Comparison of ENCODE assay signal across 8 cellular contexts in genomic region chr15:99059010-99059981, GRCh38. TPM values are rescaled to one million over a fixed set of nuclear protein-coding genes. Genes with fewer than 3 reads are reported as not detected.
DNase-seq lines count a peak whose midpoint lies in the region; ATAC-seq, FAIRE-seq and TF ChIP-seq lines count a peak whose summit lies in the region.

No MANE protein-coding gene starts in this region.

- peak; percentile 74 for ATAC-seq in HG02884 (IDR thresholded peaks at IDR 0.05; ENCODE audit: unreplicated experiment)

- no peak for TF ChIP-seq POLR2A in endothelial cell of umbilical vein (IDR thresholded peaks at IDR 0.05; ENCODE audit: low read depth, low read length)

- peak overlapping the region; percentile 12 for H3K27ac ChIP-seq in endothelial cell of umbilical vein (ENCODE audit: insufficient read depth, low read depth, low read length)

- DNase-seq in NCI-H748 (lab: John Stamatoyannopoulos, UW; ENCODE audit: unreplicated experiment) (peak; percentile 53), NCI-H748 treated with DMSO at 0.1 percent for 48 hours (lab: John Stamatoyannopoulos, UW) (no peak), NCI-H2227 treated with DMSO at 0.1 percent for 48 hours (lab: John Stamatoyannopoulos, UW) (peak; percentile 34), endothelial cell of umbilical vein (ENCODE audit: low read depth, low spot score) (peak; percentile 61), mesenteric fat pad (ENCODE audit: low spot score) (peak; percentile 93)
- peak; percentile 86 for DNase-seq in activated CD8-positive, alpha-beta memory T cell treated with anti-CD3 and anti-CD28 coated beads, Interleukin-2, amount 50 U/mL, for 48 hours
- peak; percentile 35 for DNase-seq in stimulated activated CD8-positive, alpha-beta memory T cell treated with anti-CD3 and anti-CD28 coated beads, Interleukin-15, amount 100 ng/mL, for 24 hours (ENCODE audit: low read depth)

- H2AFZ ChIP-seq in endothelial cell of umbilical vein (ENCODE audit: low read depth, low read length), result peak overlapping the region; percentile 91

- peaks cover 0 to 5% of the 10 kb centered on the region in 2 experiments for H3K27me3 ChIP-seq in endothelial cell of umbilical vein (ENCODE audit: control insufficient read depth in 2 of 2, insufficient read depth in 2 of 2, low read length in 2 of 2)

- intact Hi-C loops in endothelial cell of umbilical vein (cut with micrococcal nuclease), result loop anchor here (1.0 to 5.0 kb wide), 7 partner anchors 17 to 617 kb away; partner anchors contain the start of gene IGF1R

- TF ChIP-seq CTCF in endothelial cell of umbilical vein (IDR thresholded peaks at IDR 0.05; ENCODE audit: extremely low read depth in 1 of 2, insufficient read depth in 1 of 2, low read depth in 1 of 2, low read length in 2 of 2), result peak; percentile 56 to 85

- H3K79me2 ChIP-seq in endothelial cell of umbilical vein (ENCODE audit: control insufficient read depth, insufficient read depth, low read length), result no peaks in the 10 kb centered on the region

- CTCF ChIA-PET in endothelial cell of umbilical vein (lab: Charles Lee), result interaction anchor here (0.6 to 5.2 kb wide), 32 partner anchors 9 to 763 kb away, joined by 3 to 79 read pairs (median 3); no protein-coding TSS in a partner anchor

- H3K4me3 ChIP-seq in endothelial cell of umbilical vein (replicated peaks in 1 of 3; ENCODE audit: insufficient read depth in 1 of 3, low read depth in 1 of 3, low read length in 3 of 3), result peak overlapping the region; percentile 34 to 60 (median 40)

- peak overlapping the region; percentile 56 for H3K9ac ChIP-seq in endothelial cell of umbilical vein (replicated peaks; ENCODE audit: extremely low read depth, insufficient read depth, low read length)

- peak overlapping the region; percentile 71 for H3K4me2 ChIP-seq in endothelial cell of umbilical vein (ENCODE audit: insufficient read depth, low read length)

- H3K4me1 ChIP-seq in endothelial cell of umbilical vein (ENCODE audit: control insufficient read depth, extremely low read depth, insufficient read depth, low read length), result peaks cover 8% of the 10 kb centered on the region

- H4K20me1 ChIP-seq in endothelial cell of umbilical vein (replicated peaks; ENCODE audit: control insufficient read depth, extremely low read depth, insufficient read depth, low read length), result no peaks in the 10 kb centered on the region

- peak; percentile 81 for FAIRE-seq in endothelial cell of umbilical vein (lab: Jason Lieb, UNC)

- H3K36me3 ChIP-seq in endothelial cell of umbilical vein (ENCODE audit: control insufficient read depth in 2 of 2, extremely low read depth in 1 of 2, insufficient read depth in 2 of 2, low read length in 2 of 2), result no peaks in the 10 kb centered on the region

- dilution Hi-C loops in endothelial cell of umbilical vein (cut with MboI; ENCODE audit: extremely low pct_ligation_motif_present, low sequenced_read_pairs), result no loop called here

- H3K9me1 ChIP-seq in endothelial cell of umbilical vein (replicated peaks; ENCODE audit: control insufficient read depth, extremely low read depth, insufficient read depth, low read length), result no peaks in the 10 kb centered on the region

- POLR2A ChIA-PET in endothelial cell of umbilical vein (lab: Charles Lee), result interaction anchor here (1.2 kb wide), 1 partner anchor 144 kb away, joined by 5 read pairs; no protein-coding TSS in a partner anchor

- TSS peak; percentile 79 for BruUV-seq in endothelial cell of umbilical vein (replicated peaks; lab: Mats Ljungman, UMichigan)

- no peaks in the 10 kb centered on the region for H3K9me3 ChIP-seq in endothelial cell of umbilical vein (replicated peaks; ENCODE audit: control insufficient read depth, insufficient read depth, low read length)

TF ChIP-seq in endothelial cell of umbilical vein, 7 proteins besides CTCF, POLR2A, EP300 and RAD21:
- TF ChIP-seq JUN (IDR thresholded peaks at IDR 0.05; ENCODE audit: borderline replicate concordance, insufficient read depth, insufficient read length, low read depth) (no peak), MAX (IDR thresholded peaks at IDR 0.05; ENCODE audit: insufficient read depth, insufficient read length) (no peak), EZH2 (IDR thresholded peaks at IDR 0.05; ENCODE audit: borderline replicate concordance, low read depth, low read length, severe bottlenecking) (no peak), FOS (IDR thresholded peaks at IDR 0.05; ENCODE audit: borderline replicate concordance, insufficient read depth, low read length) (no peak), POLR2AphosphoS5 (IDR thresholded peaks at IDR 0.05; ENCODE audit: insufficient read depth, low read depth, low read length) (no peak), MYC (IDR thresholded peaks at IDR 0.05; ENCODE audit: low read depth, low read length) (no peak), GATA2 (IDR thresholded peaks at IDR 0.05; ENCODE audit: insufficient read depth, insufficient read length, low read depth, low read length) (no peak)

RNA-seq across cellular contexts. Expression of gene SYNM, which starts 45.6 kb away (rescaled TPM):
- 10.2 and 20.4 TPM in 2 replicates for total RNA-seq in endothelial cell of umbilical vein
- polyA plus RNA-seq in endothelial cell of umbilical vein, result 2.7 and 3.7 TPM in 2 replicates
- 2.4 and 2.5 TPM in 2 replicates for polyA plus RNA-seq in endothelial cell of umbilical vein (2011; cell fraction: cytosol; rRNA removed)
- polyA plus RNA-seq in endothelial cell of umbilical vein (2011; cell fraction: nucleus; rRNA removed), result 6.9 and 7.4 TPM in 2 replicates
- polyA plus RNA-seq in endothelial cell of umbilical vein (2012), result 3.8 and 7.3 TPM in 2 replicates
- 7.1 and 7.4 TPM in 2 replicates for polyA minus RNA-seq in endothelial cell of umbilical vein
- polyA minus RNA-seq in endothelial cell of umbilical vein (2011; cell fraction: cytosol; rRNA and poly(A)+ RNA removed), result 21.7 TPM
- polyA minus RNA-seq in endothelial cell of umbilical vein (2011; cell fraction: nucleus; rRNA and poly(A)+ RNA removed), result 3.9 and 5.2 TPM in 2 replicates
- total RNA-seq in mesenteric fat pad, result 36.4 TPM

RNA-seq across cellular contexts. Expression of gene PGPEP1L, which starts 51.7 kb away (rescaled TPM):
- not detected in 2 replicates for total RNA-seq in endothelial cell of umbilical vein
- not detected in 2 replicates for polyA plus RNA-seq in endothelial cell of umbilical vein
- not detected in 2 replicates for polyA plus RNA-seq in endothelial cell of umbilical vein (2011; cell fraction: cytosol; rRNA removed)
- not detected in 2 replicates for polyA plus RNA-seq in endothelial cell of umbilical vein (2011; cell fraction: nucleus; rRNA removed)
- not detected in 2 replicates for polyA plus RNA-seq in endothelial cell of umbilical vein (2012)
- polyA minus RNA-seq in endothelial cell of umbilical vein, result not detected in 2 replicates
- polyA minus RNA-seq in endothelial cell of umbilical vein (2011; cell fraction: cytosol; rRNA and poly(A)+ RNA removed), result not detected
- polyA minus RNA-seq in endothelial cell of umbilical vein (2011; cell fraction: nucleus; rRNA and poly(A)+ RNA removed), result not detected in 2 replicates
- total RNA-seq in mesenteric fat pad, result not detected
